Comparison of ENCODE assay signal across 12 cellular contexts in the genomic region with DNA sequence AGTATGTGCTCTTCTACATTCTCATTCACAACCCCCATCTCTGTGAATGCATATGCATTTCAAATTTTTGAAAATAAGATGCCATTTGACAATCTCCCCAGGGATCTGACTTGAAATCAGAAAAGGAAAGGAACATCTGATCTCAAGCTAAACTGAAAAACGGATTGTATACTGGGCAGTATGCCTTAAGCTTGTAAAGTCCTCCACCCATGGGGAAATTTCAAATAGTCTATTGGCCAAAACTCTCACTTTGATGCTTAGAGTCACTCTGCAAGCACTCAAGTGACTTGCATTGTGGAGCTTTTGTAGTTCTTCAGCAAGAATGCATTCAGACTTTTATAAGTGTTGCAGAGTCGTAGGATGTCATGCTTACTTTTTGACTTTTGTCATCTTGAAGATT. TPM values are rescaled to one million over a fixed set of nuclear protein-coding genes. Genes with fewer than 3 reads are reported as not detected.
"Had no signal": no experiment of that assay in that cellular context is flagged by ENCODE, and none has a peak within 500 bp of the region (broad histone marks: within the 10 kb centered on the region; RNA-seq: fewer than 3 reads in every experiment).

No MANE protein-coding gene starts in this region.

- H3K4me3 Mint-ChIP-seq: naive thymus-derived CD8-positive, alpha-beta T cell; stimulated activated effector memory CD8-positive, alpha-beta T cell treated with anti-CD3 and anti-CD28 coated beads, Interleukin-12 subunit alpha, Interleukin-12 subunit beta, amount 100 ng/mL, for 72 hours; type B pancreatic cell had no signal

- H3K9me3 ChIP-seq: mucosa of descending colon, pancreas, right lobe of liver, suprapubic skin, thyroid gland had no signal

- H2AFZ ChIP-seq: hepatocyte had no signal

- H3K27ac ChIP-seq: coronary artery, hepatocyte, pancreas, right lobe of liver, suprapubic skin, thyroid gland had no signal

- H3K9me3 Mint-ChIP-seq: naive thymus-derived CD8-positive, alpha-beta T cell; stimulated activated effector memory CD8-positive, alpha-beta T cell treated with anti-CD3 and anti-CD28 coated beads, Interleukin-12 subunit alpha, Interleukin-12 subunit beta, amount 100 ng/mL, for 72 hours; type B pancreatic cell had no signal

- H3K36me3 ChIP-seq: pancreas, right lobe of liver, suprapubic skin, thyroid gland had no signal

- H3K79me2 ChIP-seq: hepatocyte had no signal

- H3K4me1 Mint-ChIP-seq: stimulated activated effector memory CD8-positive, alpha-beta T cell treated with anti-CD3 and anti-CD28 coated beads, Interleukin-12 subunit alpha, Interleukin-12 subunit beta, amount 100 ng/mL, for 72 hours had no signal

- H3K27ac Mint-ChIP-seq: naive thymus-derived CD8-positive, alpha-beta T cell; progenitor cell of endocrine pancreas; stimulated activated effector memory CD8-positive, alpha-beta T cell treated with anti-CD3 and anti-CD28 coated beads, Interleukin-12 subunit alpha, Interleukin-12 subunit beta, amount 100 ng/mL, for 72 hours; type B pancreatic cell had no signal

- H3K36me3 Mint-ChIP-seq: naive thymus-derived CD8-positive, alpha-beta T cell; stimulated activated effector memory CD8-positive, alpha-beta T cell treated with anti-CD3 and anti-CD28 coated beads, Interleukin-12 subunit alpha, Interleukin-12 subunit beta, amount 100 ng/mL, for 72 hours had no signal

- H3K4me3 ChIP-seq: coronary artery, dorsolateral prefrontal cortex, hepatocyte, mucosa of descending colon, pancreas, right lobe of liver, suprapubic skin, thyroid gland had no signal

- H3K4me1 ChIP-seq: pancreas, right lobe of liver, thyroid gland had no signal

- H3K27me3 ChIP-seq: dorsolateral prefrontal cortex, hepatocyte, pancreas, right lobe of liver, suprapubic skin, thyroid gland had no signal

- H3K27me3 Mint-ChIP-seq: type B pancreatic cell had no signal

- H3K4me2 ChIP-seq: hepatocyte had no signal

RNA-seq across cellular contexts. Expression of gene FAP, which starts 22.8 kb away (rescaled TPM):
- total RNA-seq: naive thymus-derived CD8-positive, alpha-beta T cell; progenitor cell of endocrine pancreas had no signal
